In genomic region chr15:92920595-92921169, GRCh38 we compare ENCODE assay signal across 11 cellular contexts. TPM values are rescaled to one million over a fixed set of nuclear protein-coding genes. Genes with fewer than 3 reads are reported as not detected.
A peak's percentile ranks its signal among the peaks of the same experiment; 100 is the strongest.
DNase-seq lines count a peak whose midpoint lies in the region; ATAC-seq and TF ChIP-seq lines count a peak whose summit lies in the region.
"Had no signal": no experiment of that assay in that cellular context is flagged by ENCODE, and none has a peak within 500 bp of the region (broad histone marks: within the 10 kb centered on the region; RNA-seq: fewer than 3 reads in every experiment).

No MANE protein-coding gene starts in this region.

- H4K20me1 ChIP-seq in hepatocyte (ENCODE audit: insufficient read depth, poor library complexity, severe bottlenecking), result peaks cover 5% of the 10 kb centered on the region

- in situ Hi-C loops in ACHN (cut with HindIII; ENCODE audit: low pct_ligation_motif_present, low pct_unique_long_range_greater_than_20kb, low sequenced_read_pairs), result loop anchor here (25.0 kb wide), 1 partner anchor 108 kb away; no protein-coding TSS in a partner anchor

- H3K27ac ChIP-seq in HEK293 (ENCODE audit: extremely low read depth, low read depth, low read length), result no peak overlapping the region
- H3K27ac ChIP-seq in hepatocyte, result peak overlapping the region; percentile 91
- H3K27ac ChIP-seq in skin epidermis, result peak overlapping the region in 18 of 21 experiments; percentile 4 to 81 (median 64)
- H3K27ac ChIP-seq: HL-60 had no signal

- TF ChIP-seq POLR2A in erythroblast (IDR thresholded peaks at IDR 0.05; ENCODE audit: low read length), result no peak

- ATAC-seq in GM18498 (IDR thresholded peaks at IDR 0.05; ENCODE audit: unreplicated experiment), result no peak

- no peaks in the 10 kb centered on the region for H3K9me3 Mint-ChIP-seq in activated T-helper 2 cell treated with anti-CD3 and anti-CD28 coated beads, Interferon-gamma antibody, Interleukin-2, Interleukin-4, amounts not matched to agents 10 μg/mL and 5 μg/mL and 100 μg/mL, durations not matched to agents 14 hours and 24 hours and 36 hours

- peaks cover 83% of the 10 kb centered on the region for H3K36me3 Mint-ChIP-seq in activated T-helper 2 cell treated with anti-CD3 and anti-CD28 coated beads, Interferon-gamma antibody, Interleukin-2, Interleukin-4, amounts not matched to agents 10 μg/mL and 5 μg/mL and 100 μg/mL, durations not matched to agents 14 hours and 24 hours and 36 hours (ENCODE audit: low read depth)

- H3K36me3 ChIP-seq in HEK293 (ENCODE audit: control insufficient read depth in 2 of 2, insufficient read depth in 1 of 2, low read length in 2 of 2) (peaks cover 20 to 28% of the 10 kb centered on the region in 2 experiments), hepatocyte (replicated peaks; ENCODE audit: insufficient read depth, low read depth) (no peaks in the 10 kb centered on the region)

- CTCF ChIA-PET in HEK293 (lab: Yijun Ruan, JAX), result interaction anchor here (0.6 to 8.1 kb wide), 5 partner anchors 8 to 1199 kb away, joined by 3 to 86 read pairs (median 4); no protein-coding TSS in a partner anchor

- H3K9me2 ChIP-seq in hepatocyte (replicated peaks; ENCODE audit: insufficient read depth), result no peaks in the 10 kb centered on the region

- WGBS in hepatocyte (ENCODE audit: low lambda C conversion rate, missing lambda C conversion rate), result 48% methylated on average over 5 of the region's 5 CpGs

- intact Hi-C loops in activated T-helper 2 cell treated with anti-CD3 and anti-CD28 coated beads, Interferon-gamma antibody, Interleukin-2, Interleukin-4, amounts not matched to agents 10 μg/mL and 5 μg/mL and 100 μg/mL, durations not matched to agents 14 hours and 24 hours and 36 hours (cut with micrococcal nuclease), result loop anchor here (10.0 kb wide), 1 partner anchor 94 kb away; no protein-coding TSS in a partner anchor

- no peaks in the 10 kb centered on the region for H3K27me3 Mint-ChIP-seq in activated T-helper 2 cell treated with anti-CD3 and anti-CD28 coated beads, Interferon-gamma antibody, Interleukin-2, Interleukin-4, amounts not matched to agents 10 μg/mL and 5 μg/mL and 100 μg/mL, durations not matched to agents 14 hours and 24 hours and 36 hours (ENCODE audit: low read depth)

- H3K27me3 ChIP-seq in hepatocyte, result no peaks in the 10 kb centered on the region
- H3K27me3 ChIP-seq: spleen had no signal

- POLR2A ChIA-PET in HEK293 (lab: Yijun Ruan, JAX), result interaction anchor here (0.6 to 2.0 kb wide), 3 partner anchors 38 to 1993 kb away, joined by 5 to 9 read pairs (median 7); no protein-coding TSS in a partner anchor

- peaks cover 76% of the 10 kb centered on the region for H3K4me1 Mint-ChIP-seq in activated T-helper 2 cell treated with anti-CD3 and anti-CD28 coated beads, Interferon-gamma antibody, Interleukin-2, Interleukin-4, amounts not matched to agents 10 μg/mL and 5 μg/mL and 100 μg/mL, durations not matched to agents 14 hours and 24 hours and 36 hours (ENCODE audit: low read depth)

- peak overlapping the region; percentile 41 for H3K4me2 ChIP-seq in hepatocyte

- no peak overlapping the region for H2AFZ ChIP-seq in hepatocyte

- H3K4me3 ChIP-seq in HEK293 (ENCODE audit: low read depth, low read length), result no peak overlapping the region
- H3K4me3 ChIP-seq in hepatocyte, result no peak overlapping the region
- H3K4me3 ChIP-seq in skin epidermis, result no peak overlapping the region

- H3K4me1 ChIP-seq in HEK293 (ENCODE audit: control insufficient read depth, insufficient read depth, low read length) (peaks cover 28% of the 10 kb centered on the region), hepatocyte (ENCODE audit: insufficient read depth) (peaks cover 69% of the 10 kb centered on the region)

- TF ChIP-seq CTCF in HEK293 (tag by site-specific recombination; IDR thresholded peaks at IDR 0.05) (no peak), hepatocyte (IDR thresholded peaks at IDR 0.05; ENCODE audit: poor library complexity) (no peak)

- no peak overlapping the region for H3K4me3 Mint-ChIP-seq in activated T-helper 2 cell treated with anti-CD3 and anti-CD28 coated beads, Interferon-gamma antibody, Interleukin-2, Interleukin-4, amounts not matched to agents 10 μg/mL and 5 μg/mL and 100 μg/mL, durations not matched to agents 14 hours and 24 hours and 36 hours (ENCODE audit: low read depth)

- no peaks in the 10 kb centered on the region for H3K9me3 ChIP-seq in HEK293 (ENCODE audit: control insufficient read depth, insufficient read depth, low read depth, low read length)
- H3K9me3 ChIP-seq in hepatocyte (ENCODE audit: low read depth), result no peaks in the 10 kb centered on the region
- H3K9me3 ChIP-seq: spleen had no signal

- H3K79me2 ChIP-seq in hepatocyte, result peaks cover 95% of the 10 kb centered on the region

- peak overlapping the region; percentile 86 for H3K27ac Mint-ChIP-seq in activated T-helper 2 cell treated with anti-CD3 and anti-CD28 coated beads, Interferon-gamma antibody, Interleukin-2, Interleukin-4, amounts not matched to agents 10 μg/mL and 5 μg/mL and 100 μg/mL, durations not matched to agents 14 hours and 24 hours and 36 hours

- DNase-seq in activated T-helper 2 cell treated with anti-CD3 and anti-CD28 coated beads, Interferon-gamma antibody, Interleukin-2, Interleukin-4, amounts not matched to agents 10 μg/mL and 5 μg/mL and 100 μg/mL, durations not matched to agents 14 hours and 24 hours and 36 hours (ENCODE audit: low spot score), result no peak
- DNase-seq in hepatocyte (ENCODE audit: low spot score) (no peak), SHP77 (lab: John Stamatoyannopoulos, UW) (no peak), ACHN (no peak), erythroblast (lab: John Stamatoyannopoulos, UW) (no peak)
- DNase-seq: activated CD8-positive, alpha-beta memory T cell treated with anti-CD3 and anti-CD28 coated beads, Interleukin-2, amount 50 U/mL, for 4 hours; spleen had no signal

TF ChIP-seq in HEK293, 187 proteins besides CTCF, POLR2A, EP300 and RAD21:
- TF ChIP-seq ZNF830 (tag by site-specific recombination; IDR thresholded peaks at IDR 0.05; ENCODE audit: low read depth) (no peak), PRDM6 (tag by site-specific recombination; IDR thresholded peaks at IDR 0.05) (peak; percentile 59), ZNF449 (tag by site-specific recombination; IDR thresholded peaks at IDR 0.05) (no peak), TCF7L2 (IDR thresholded peaks at IDR 0.05; ENCODE audit: borderline replicate concordance, low read depth, low read length) (peak; percentile 35; the same call in 1 of the 2 replicates), ZBTB17 (tag by site-specific recombination; IDR thresholded peaks at IDR 0.05) (peak; percentile 44; the same call in 1 of the 2 replicates), FEZF1 (tag by site-specific recombination; IDR thresholded peaks at IDR 0.05) (0 out of 2 replicates have a peak, but pooled peaks have one; percentile 12), ZNF664 (tag by site-specific recombination; IDR thresholded peaks at IDR 0.05) (peak; percentile 92), TRIM28 (IDR thresholded peaks at IDR 0.05; ENCODE audit: borderline replicate concordance, low read length) (0 out of 2 replicates have a peak, but pooled peaks have one; percentile 49)

RNA-seq across cellular contexts. Expression of gene CHD2, which starts 20.6 kb away (rescaled TPM):
- total RNA-seq in activated T-helper 2 cell treated with anti-CD3 and anti-CD28 coated beads, Interferon-gamma antibody, Interleukin-2, Interleukin-4, amounts not matched to agents 10 μg/mL and 5 μg/mL and 100 μg/mL, durations not matched to agents 14 hours and 24 hours and 36 hours, result 105 and 111 TPM in 2 replicates
- total RNA-seq in hepatocyte, result 101 and 133 TPM in 2 replicates
- polyA plus RNA-seq in hepatocyte, result 49.3 and 68.3 TPM in 2 replicates
